In genomic region chr21:41603476-41603875, GRCh38 we compare ENCODE assay signal across 26 cellular contexts.
"Had no signal": no experiment of that assay in that cellular context is flagged by ENCODE, and none has a peak within 500 bp of the region (broad histone marks: within the 10 kb centered on the region; RNA-seq: fewer than 3 reads in every experiment).

No MANE protein-coding gene starts in this region.

- H3K9me3 ChIP-seq: gastrocnemius medialis, left lung, prostate gland, right atrium auricular region, thoracic aorta, tibial nerve, upper lobe of right lung, uterus had no signal

- H3K4me1 ChIP-seq: gastrocnemius medialis, right atrium auricular region, uterus had no signal

- ATAC-seq: esophagus mucosa; gastrocnemius medialis; left lung; naive thymus-derived CD4-positive, alpha-beta T cell; stimulated activated naive B cell treated with anti-CD40 and anti-IgM and Interleukin-4, amounts not matched to agents 10 μg/mL and 1 μg/mL and 100 μg/mL, for 72 hours; upper lobe of right lung had no signal

- H2AFZ ChIP-seq: neural progenitor cell had no signal

- H3K4me3 Mint-ChIP-seq: naive thymus-derived CD4-positive, alpha-beta T cell; nephron; neural progenitor cell; stimulated activated naive B cell treated with anti-CD40 and anti-IgM and Interleukin-4, amounts not matched to agents 10 μg/mL and 1 μg/mL and 100 μg/mL, for 72 hours; stimulated activated naive CD8-positive, alpha-beta T cell treated with anti-CD3 and anti-CD28 coated beads, Interleukin-15, Interleukin-2, amounts not matched to agents 100 ng/mL and 50 ng/mL, for 24 hours had no signal

- H3K27ac ChIP-seq: dorsolateral prefrontal cortex, epithelial cell of prostate, gastrocnemius medialis, left lung, neural progenitor cell, prostate gland, right atrium auricular region, thoracic aorta, tibial nerve, upper lobe of right lung, uterus had no signal

- DNase-seq: dorsolateral prefrontal cortex; effector CD4-positive, alpha-beta T cell; foreskin fibroblast; gastrocnemius medialis; kidney; left lung; mammary epithelial cell; mesendoderm; midbrain; naive thymus-derived CD4-positive, alpha-beta T cell; nucleus accumbens; small intestine; stimulated activated CD4-positive, alpha-beta T cell treated with anti-CD3 and anti-CD28 coated beads, Interleukin-15, amount 100 ng/mL, for 24 hours; stimulated activated CD4-positive, alpha-beta T cell treated with anti-CD3 and anti-CD28 coated beads, Interleukin-2, amount 100 ng/mL, for 48 hours; stimulated activated naive B cell treated with anti-CD40 and anti-IgM and Interleukin-4, amounts not matched to agents 10 μg/mL and 1 μg/mL and 100 μg/mL, for 72 hours; uterus had no signal

- H3K36me3 ChIP-seq: gastrocnemius medialis, left lung, neural progenitor cell, prostate gland, right atrium auricular region, thoracic aorta, tibial nerve, upper lobe of right lung, uterus had no signal

- H3K27me3 ChIP-seq: neural progenitor cell, right atrium auricular region, tibial nerve, upper lobe of right lung, uterus had no signal

- H3K9me3 Mint-ChIP-seq: naive thymus-derived CD4-positive, alpha-beta T cell; nephron; stimulated activated naive B cell treated with anti-CD40 and anti-IgM and Interleukin-4, amounts not matched to agents 10 μg/mL and 1 μg/mL and 100 μg/mL, for 72 hours; stimulated activated naive CD8-positive, alpha-beta T cell treated with anti-CD3 and anti-CD28 coated beads, Interleukin-15, Interleukin-2, amounts not matched to agents 100 ng/mL and 50 ng/mL, for 24 hours had no signal

- H3K4me3 ChIP-seq: dorsolateral prefrontal cortex, gastrocnemius medialis, left lung, neural progenitor cell, prostate gland, right atrium auricular region, thoracic aorta, tibial nerve, upper lobe of right lung, uterus had no signal

- H3K27ac Mint-ChIP-seq: naive thymus-derived CD4-positive, alpha-beta T cell; nephron; neural progenitor cell; stimulated activated naive B cell treated with anti-CD40 and anti-IgM and Interleukin-4, amounts not matched to agents 10 μg/mL and 1 μg/mL and 100 μg/mL, for 72 hours; stimulated activated naive CD8-positive, alpha-beta T cell treated with anti-CD3 and anti-CD28 coated beads, Interleukin-15, Interleukin-2, amounts not matched to agents 100 ng/mL and 50 ng/mL, for 24 hours had no signal

- H3K36me3 Mint-ChIP-seq: neural progenitor cell; stimulated activated naive B cell treated with anti-CD40 and anti-IgM and Interleukin-4, amounts not matched to agents 10 μg/mL and 1 μg/mL and 100 μg/mL, for 72 hours had no signal

- H3K4me2 ChIP-seq: neural progenitor cell had no signal

- H3K9ac ChIP-seq: neural progenitor cell had no signal

- FAIRE-seq: kidney, small intestine had no signal
